8 cellular contexts compared by ENCODE assay signal in genomic region chr16:66894948-66895696, GRCh38. TPM values are rescaled to one million over a fixed set of nuclear protein-coding genes. Genes with fewer than 3 reads are reported as not detected.
A peak's percentile ranks its signal among the peaks of the same experiment; 100 is the strongest.
DNase-seq lines count a peak whose midpoint lies in the region; ATAC-seq and TF ChIP-seq lines count a peak whose summit lies in the region.

No MANE protein-coding gene starts in this region.

- H3K27me3 Mint-ChIP-seq in stimulated activated memory B cell treated with anti-CD40 and anti-IgM and Interleukin-4, amounts not matched to agents 10 μg/mL and 1 μg/mL and 100 μg/mL, for 72 hours = no peaks in the 10 kb centered on the region

- intact Hi-C loops in dorsolateral prefrontal cortex (cut with DNase I) = loop anchor here in 1 of 2 donors (10.0 kb wide), 2 partner anchors 50 to 130 kb away; partner anchors contain the start of gene CBFB

- peak; percentile 85 for ATAC-seq in stimulated activated memory B cell treated with anti-CD40 and anti-IgM and Interleukin-4, amounts not matched to agents 10 μg/mL and 1 μg/mL and 100 μg/mL, for 72 hours
- ATAC-seq in GM21786 (IDR thresholded peaks at IDR 0.05; ENCODE audit: unreplicated experiment) = no peak

- no peaks in the 10 kb centered on the region for H3K27me3 ChIP-seq in dorsolateral prefrontal cortex

- peaks cover 5% of the 10 kb centered on the region for H3K36me3 Mint-ChIP-seq in stimulated activated memory B cell treated with anti-CD40 and anti-IgM and Interleukin-4, amounts not matched to agents 10 μg/mL and 1 μg/mL and 100 μg/mL, for 72 hours

- peaks cover 15% of the 10 kb centered on the region for H3K4me1 Mint-ChIP-seq in stimulated activated memory B cell treated with anti-CD40 and anti-IgM and Interleukin-4, amounts not matched to agents 10 μg/mL and 1 μg/mL and 100 μg/mL, for 72 hours

- no peak overlapping the region for H3K4me3 Mint-ChIP-seq in stimulated activated memory B cell treated with anti-CD40 and anti-IgM and Interleukin-4, amounts not matched to agents 10 μg/mL and 1 μg/mL and 100 μg/mL, for 72 hours

- H3K27ac Mint-ChIP-seq in stimulated activated memory B cell treated with anti-CD40 and anti-IgM and Interleukin-4, amounts not matched to agents 10 μg/mL and 1 μg/mL and 100 μg/mL, for 72 hours = no peak overlapping the region

- H3K27ac ChIP-seq in dorsolateral prefrontal cortex = peak overlapping the region in 13 of 59 donors; percentile 0 to 66 (median 36)

- peak; percentile 35 to 88 (median 77) for TF ChIP-seq CTCF in dorsolateral prefrontal cortex (IDR thresholded peaks at IDR 0.05 in 54 of 56, conservative IDR thresholded peaks at IDR 0.05 in 2 of 56; ENCODE audit: low read depth in 1 of 56, partially characterized antibody in 56 of 56)

- no peaks in the 10 kb centered on the region for H3K9me3 Mint-ChIP-seq in stimulated activated memory B cell treated with anti-CD40 and anti-IgM and Interleukin-4, amounts not matched to agents 10 μg/mL and 1 μg/mL and 100 μg/mL, for 72 hours

- no peak overlapping the region for H3K4me3 ChIP-seq in dorsolateral prefrontal cortex

- peak; percentile 53 for DNase-seq in DMS153 treated with DMSO at 0.1 percent for 48 hours (lab: John Stamatoyannopoulos, UW; ENCODE audit: unreplicated experiment)
- peak; percentile 62 for DNase-seq in HCEC 1CT
- DNase-seq in NCI-H446 treated with DMSO at 0.1 percent for 48 hours (lab: John Stamatoyannopoulos, UW) = peak; percentile 28
- DNase-seq in activated CD4-positive, alpha-beta T cell treated with anti-CD3 and anti-CD28 coated beads, Interleukin-2, amount 50 U/mL, for 24 hours (ENCODE audit: low read depth in 1 of 2, low spot score in 1 of 2) = peak; percentile 22 to 52
- peak; percentile 34 to 84 (median 78) for DNase-seq in dorsolateral prefrontal cortex
- DNase-seq in medulla oblongata (ENCODE audit: extremely low spot score) = peak; percentile 90

RNA-seq across cellular contexts. Expression of gene PDP2, which starts 14.8 kb away (rescaled TPM):
- 10 to 100 TPM; 18.3 to 46.8 (median 28.7) TPM for total RNA-seq in dorsolateral prefrontal cortex

RNA-seq across cellular contexts. Expression of gene CDH16, which starts 23.6 kb away (rescaled TPM):
- total RNA-seq in dorsolateral prefrontal cortex = under 1 TPM in 1 of 120 experiments, not detected in 119; 0.60 TPM

RNA-seq across cellular contexts. Expression of gene RRAD, which starts 30.2 kb away (rescaled TPM):
- total RNA-seq in dorsolateral prefrontal cortex = 10 to 100 TPM in 2 of 120 experiments, 1 to 10 TPM in 108, under 1 TPM in 10; 0.55 to 13.8 (median 2.0) TPM

RNA-seq across cellular contexts. Expression of gene CIAO2B, which starts 39.1 kb away (rescaled TPM):
- total RNA-seq in dorsolateral prefrontal cortex = 10 to 100 TPM; 52.1 to 95.9 (median 74.6) TPM

RNA-seq across cellular contexts. Expression of gene CES2, which starts 40.2 kb away (rescaled TPM):
- 10 to 100 TPM; 22.8 to 59.4 (median 39.9) TPM for total RNA-seq in dorsolateral prefrontal cortex

Comparison
In these comparisons a context has a peak if more than half of its experiments do, and no peak if none do; other contexts are left out.
1. DNase-seq: peak in every context shown above with its lines; median percentile 90 in medulla oblongata; 78 in dorsolateral prefrontal cortex; 62 in HCEC 1CT; 53 in DMS153 treated with DMSO at 0.1 percent for 48 hours; 37 in activated CD4-positive, alpha-beta T cell treated with anti-CD3 and anti-CD28 coated beads, Interleukin-2, amount 50 U/mL, for 24 hours; 28 in NCI-H446 treated with DMSO at 0.1 percent for 48 hours.